ENCODE assay signal across 8 cellular contexts in genomic region chr5:50666261-50667078, GRCh38. TPM values are rescaled to one million over a fixed set of nuclear protein-coding genes. Genes with fewer than 3 reads are reported as not detected.
DNase-seq lines count a peak whose midpoint lies in the region; ATAC-seq and TF ChIP-seq lines count a peak whose summit lies in the region.

Gene PARP8 (plus strand): TSS chr5:50666637. CDS start chr5:50667096, 459 bp downstream.

- H3K4me3 Mint-ChIP-seq in WTC11 = peak within 1 kb of the TSS; percentile 95

- no peak for TF ChIP-seq CTCF in WTC11 (IDR thresholded peaks at IDR 0.05)

- POLR2A ChIA-PET in WTC11 (lab: Charles Lee) = interaction anchor here (0.6 to 1.1 kb wide), 2 partner anchors 43 to 72 kb away, joined by 3 to 4 read pairs; no protein-coding TSS in a partner anchor

- peaks cover 41% of the 10 kb centered on the region for H3K4me1 Mint-ChIP-seq in WTC11

- peak within 1 kb of the TSS; percentile 97 for H3K27ac Mint-ChIP-seq in WTC11

- H3K36me3 Mint-ChIP-seq in WTC11 = no peaks in the 10 kb centered on the region

- CTCF ChIA-PET in WTC11 (lab: Charles Lee) = no interaction called here

- H3K27me3 Mint-ChIP-seq in WTC11 (ENCODE audit: low read depth) = peaks cover 6% of the 10 kb centered on the region

- peak; percentile 26 for DNase-seq in COR-L47 (lab: John Stamatoyannopoulos, UW)
- peak; percentile 51 for DNase-seq in LHCN-M2 (ENCODE audit: low read depth)
- DNase-seq in WTC11 (ENCODE audit: low spot score) = peak; percentile 66
- peak; percentile 54 for DNase-seq in central memory CD4-positive, alpha-beta T cell
- peak; percentile 16 for DNase-seq in kidney glomerular epithelial cell (lab: John Stamatoyannopoulos, UW)
- peak; percentile 56 for DNase-seq in stimulated activated CD4-positive, alpha-beta T cell treated with anti-CD3 and anti-CD28 coated beads, Interleukin-15, amount 100 ng/mL, for 24 hours
- DNase-seq in DMS114 treated with DMSO at 0.1 percent for 48 hours (lab: John Stamatoyannopoulos, UW; ENCODE audit: unreplicated experiment) = no peak

- H3K9me3 Mint-ChIP-seq in WTC11 = no peaks in the 10 kb centered on the region

- ATAC-seq in GM21423 (IDR thresholded peaks at IDR 0.05; ENCODE audit: unreplicated experiment) (peak; percentile 32), WTC11 (peak; percentile 68)

TF ChIP-seq in WTC11, 78 proteins besides CTCF, POLR2A, EP300 and RAD21 (continues in another document):
- TF ChIP-seq TEAD4 (CRISPR knock-in tag; IDR thresholded peaks at IDR 0.05) = no peak
- no peak for TF ChIP-seq ZNF396 (CRISPR knock-in tag; IDR thresholded peaks at IDR 0.05; ENCODE audit: borderline replicate concordance)
- TF ChIP-seq CBFB (CRISPR knock-in tag; IDR thresholded peaks at IDR 0.05; ENCODE audit: low read depth) = no peak
- no peak for TF ChIP-seq ZBTB43 (CRISPR knock-in tag; IDR thresholded peaks at IDR 0.05)
- 0 out of 2 replicates have a peak, but pooled peaks have one; percentile 44 for TF ChIP-seq TEAD1 (CRISPR knock-in tag; IDR thresholded peaks at IDR 0.05)
- no peak for TF ChIP-seq KAT7 (CRISPR knock-in tag; IDR thresholded peaks at IDR 0.05; ENCODE audit: borderline replicate concordance)
- no peak for TF ChIP-seq ATF3 (CRISPR knock-in tag; conservative IDR thresholded peaks at IDR 0.05)
- no peak for TF ChIP-seq FOXK1 (CRISPR knock-in tag; IDR thresholded peaks at IDR 0.05)
- TF ChIP-seq FOXJ3 (CRISPR knock-in tag; IDR thresholded peaks at IDR 0.05; ENCODE audit: borderline replicate concordance) = no peak
- TF ChIP-seq, protein P1, sequence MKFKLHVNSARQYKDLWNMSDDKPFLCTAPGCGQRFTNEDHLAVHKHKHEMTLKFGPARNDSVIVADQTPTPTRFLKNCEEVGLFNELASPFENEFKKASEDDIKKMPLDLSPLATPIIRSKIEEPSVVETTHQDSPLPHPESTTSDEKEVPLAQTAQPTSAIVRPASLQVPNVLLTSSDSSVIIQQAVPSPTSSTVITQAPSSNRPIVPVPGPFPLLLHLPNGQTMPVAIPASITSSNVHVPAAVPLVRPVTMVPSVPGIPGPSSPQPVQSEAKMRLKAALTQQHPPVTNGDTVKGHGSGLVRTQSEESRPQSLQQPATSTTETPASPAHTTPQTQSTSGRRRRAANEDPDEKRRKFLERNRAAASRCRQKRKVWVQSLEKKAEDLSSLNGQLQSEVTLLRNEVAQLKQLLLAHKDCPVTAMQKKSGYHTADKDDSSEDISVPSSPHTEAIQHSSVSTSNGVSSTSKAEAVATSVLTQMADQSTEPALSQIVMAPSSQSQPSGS (CRISPR knock-in tag; IDR thresholded peaks at IDR 0.05; ENCODE audit: borderline replicate concordance, low read depth) = no peak
- TF ChIP-seq STAT6 (CRISPR knock-in tag; conservative IDR thresholded peaks at IDR 0.05; ENCODE audit: low read depth) = no peak
- no peak for TF ChIP-seq NFE2L1 (CRISPR knock-in tag; IDR thresholded peaks at IDR 0.05)
- peak; percentile 94 for TF ChIP-seq ZNF263 (CRISPR knock-in tag; IDR thresholded peaks at IDR 0.05; ENCODE audit: low read depth)
- TF ChIP-seq, protein P2, sequence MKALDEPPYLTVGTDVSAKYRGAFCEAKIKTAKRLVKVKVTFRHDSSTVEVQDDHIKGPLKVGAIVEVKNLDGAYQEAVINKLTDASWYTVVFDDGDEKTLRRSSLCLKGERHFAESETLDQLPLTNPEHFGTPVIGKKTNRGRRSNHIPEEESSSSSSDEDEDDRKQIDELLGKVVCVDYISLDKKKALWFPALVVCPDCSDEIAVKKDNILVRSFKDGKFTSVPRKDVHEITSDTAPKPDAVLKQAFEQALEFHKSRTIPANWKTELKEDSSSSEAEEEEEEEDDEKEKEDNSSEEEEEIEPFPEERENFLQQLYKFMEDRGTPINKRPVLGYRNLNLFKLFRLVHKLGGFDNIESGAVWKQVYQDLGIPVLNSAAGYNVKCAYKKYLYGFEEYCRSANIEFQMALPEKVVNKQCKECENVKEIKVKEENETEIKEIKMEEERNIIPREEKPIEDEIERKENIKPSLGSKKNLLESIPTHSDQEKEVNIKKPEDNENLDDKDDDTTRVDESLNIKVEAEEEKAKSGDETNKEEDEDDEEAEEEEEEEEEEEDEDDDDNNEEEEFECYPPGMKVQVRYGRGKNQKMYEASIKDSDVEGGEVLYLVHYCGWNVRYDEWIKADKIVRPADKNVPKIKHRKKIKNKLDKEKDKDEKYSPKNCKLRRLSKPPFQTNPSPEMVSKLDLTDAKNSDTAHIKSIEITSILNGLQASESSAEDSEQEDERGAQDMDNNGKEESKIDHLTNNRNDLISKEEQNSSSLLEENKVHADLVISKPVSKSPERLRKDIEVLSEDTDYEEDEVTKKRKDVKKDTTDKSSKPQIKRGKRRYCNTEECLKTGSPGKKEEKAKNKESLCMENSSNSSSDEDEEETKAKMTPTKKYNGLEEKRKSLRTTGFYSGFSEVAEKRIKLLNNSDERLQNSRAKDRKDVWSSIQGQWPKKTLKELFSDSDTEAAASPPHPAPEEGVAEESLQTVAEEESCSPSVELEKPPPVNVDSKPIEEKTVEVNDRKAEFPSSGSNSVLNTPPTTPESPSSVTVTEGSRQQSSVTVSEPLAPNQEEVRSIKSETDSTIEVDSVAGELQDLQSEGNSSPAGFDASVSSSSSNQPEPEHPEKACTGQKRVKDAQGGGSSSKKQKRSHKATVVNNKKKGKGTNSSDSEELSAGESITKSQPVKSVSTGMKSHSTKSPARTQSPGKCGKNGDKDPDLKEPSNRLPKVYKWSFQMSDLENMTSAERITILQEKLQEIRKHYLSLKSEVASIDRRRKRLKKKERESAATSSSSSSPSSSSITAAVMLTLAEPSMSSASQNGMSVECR (CRISPR knock-in tag; IDR thresholded peaks at IDR 0.05; ENCODE audit: borderline replicate concordance) = no peak
- TF ChIP-seq ELF4 (CRISPR knock-in tag; IDR thresholded peaks at IDR 0.05; ENCODE audit: low read depth) = 0 out of 2 replicates have a peak, but pooled peaks have one; percentile 11
- TF ChIP-seq, protein P3, sequence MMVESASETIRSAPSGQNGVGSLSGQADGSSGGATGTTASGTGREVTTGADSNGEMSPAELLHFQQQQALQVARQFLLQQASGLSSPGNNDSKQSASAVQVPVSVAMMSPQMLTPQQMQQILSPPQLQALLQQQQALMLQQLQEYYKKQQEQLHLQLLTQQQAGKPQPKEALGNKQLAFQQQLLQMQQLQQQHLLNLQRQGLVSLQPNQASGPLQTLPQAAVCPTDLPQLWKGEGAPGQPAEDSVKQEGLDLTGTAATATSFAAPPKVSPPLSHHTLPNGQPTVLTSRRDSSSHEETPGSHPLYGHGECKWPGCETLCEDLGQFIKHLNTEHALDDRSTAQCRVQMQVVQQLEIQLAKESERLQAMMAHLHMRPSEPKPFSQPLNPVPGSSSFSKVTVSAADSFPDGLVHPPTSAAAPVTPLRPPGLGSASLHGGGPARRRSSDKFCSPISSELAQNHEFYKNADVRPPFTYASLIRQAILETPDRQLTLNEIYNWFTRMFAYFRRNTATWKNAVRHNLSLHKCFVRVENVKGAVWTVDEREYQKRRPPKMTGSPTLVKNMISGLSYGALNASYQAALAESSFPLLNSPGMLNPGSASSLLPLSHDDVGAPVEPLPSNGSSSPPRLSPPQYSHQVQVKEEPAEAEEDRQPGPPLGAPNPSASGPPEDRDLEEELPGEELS (CRISPR knock-in tag; IDR thresholded peaks at IDR 0.05) = peak; percentile 65; the same call in 1 of the 2 replicates

RNA-seq across cellular contexts. Expression of gene PARP8, which starts in this region (rescaled TPM):
- total RNA-seq in LHCN-M2 (2014; rRNA removed) (6.3 and 8.1 TPM in 2 replicates), WTC11 (2021) (23.2 to 28.5 TPM (median 28.2 TPM) in 3 replicates)
- polyA plus RNA-seq in LHCN-M2 (2012) = 7.9 TPM
